Comparison of ENCODE assay signal across 26 cellular contexts in genomic region chr4:121534187-121534586, GRCh38.
DNase-seq lines count a peak whose midpoint lies in the region; ATAC-seq, FAIRE-seq and TF ChIP-seq lines count a peak whose summit lies in the region.
"Had no signal": no experiment of that assay in that cellular context is flagged by ENCODE, and none has a peak within 500 bp of the region (broad histone marks: within the 10 kb centered on the region; RNA-seq: fewer than 3 reads in every experiment).

No MANE protein-coding gene starts in this region.

- H3K27ac Mint-ChIP-seq in activated CD4-positive, alpha-beta T cell treated with anti-CD3 and anti-CD28 coated beads, Interleukin-2, amount 10 ng/mL, durations not matched to agents 24 days and 14 days = no peak overlapping the region
- H3K27ac Mint-ChIP-seq: CD14-positive monocyte; CD4-positive, alpha-beta memory T cell; CD4-positive, CD25-positive, alpha-beta regulatory T cell; CD8-positive, alpha-beta memory T cell had no signal

- TF ChIP-seq CTCF in heart left ventricle (IDR thresholded peaks at IDR 0.05) = no peak
- TF ChIP-seq CTCF in fibroblast of villous mesenchyme (IDR thresholded peaks at IDR 0.05; ENCODE audit: insufficient read depth, low read depth, low read length) = no peak
- no peak for TF ChIP-seq CTCF in body of pancreas (IDR thresholded peaks at IDR 0.05)

- peak; percentile 81 for FAIRE-seq in endometrium (lab: Jason Lieb, UNC)
- FAIRE-seq: GM12878, GM12892, GM18507 had no signal

- H3K27me3 ChIP-seq in heart left ventricle = no peaks in the 10 kb centered on the region
- no peaks in the 10 kb centered on the region for H3K27me3 ChIP-seq in body of pancreas
- H3K27me3 ChIP-seq: BE2C, BLaER1 had no signal

- DNase-seq in heart left ventricle = no peak
- DNase-seq in Right ventricle myocardium inferior (ENCODE audit: missing footprints) = no peak
- peak; percentile 5 for DNase-seq in fibroblast of villous mesenchyme (ENCODE audit: low read depth)
- DNase-seq in activated CD4-positive, alpha-beta T cell treated with anti-CD3 and anti-CD28 coated beads, Interleukin-2, amount 10 ng/mL, durations not matched to agents 24 days and 14 days = no peak
- DNase-seq in body of pancreas = no peak
- DNase-seq: 8988T; ACHN; BE2C; C1 segment of cervical spinal cord; CD4-positive, alpha-beta memory T cell; CD4-positive, CD25-positive, alpha-beta regulatory T cell; CD8-positive, alpha-beta memory T cell; COR-L47; DMS 273 treated with DMSO at 0.1 percent for 48 hours; DMS153; DMS53; DMS79; DND-41; EL; GDM1 had no signal

- no peak overlapping the region for H3K4me3 Mint-ChIP-seq in activated CD4-positive, alpha-beta T cell treated with anti-CD3 and anti-CD28 coated beads, Interleukin-2, amount 10 ng/mL, durations not matched to agents 24 days and 14 days
- H3K4me3 Mint-ChIP-seq: CD14-positive monocyte; CD4-positive, alpha-beta memory T cell; CD4-positive, CD25-positive, alpha-beta regulatory T cell; CD8-positive, alpha-beta memory T cell had no signal

- ATAC-seq in heart left ventricle (peak in 3 of 4 donors; percentile 32 to 83 (median 53)), Right ventricle myocardium inferior (no peak), body of pancreas (no peak)
- ATAC-seq: GM12878 had no signal

- H3K36me3 ChIP-seq in heart left ventricle (no peaks in the 10 kb centered on the region), body of pancreas (replicated peaks in 1 of 2; ENCODE audit: insufficient read depth in 1 of 2, low read depth in 2 of 2) (no peaks in the 10 kb centered on the region)
- H3K36me3 ChIP-seq: BE2C, BLaER1 had no signal

- peaks cover 3% of the 10 kb centered on the region for H3K4me1 Mint-ChIP-seq in activated CD4-positive, alpha-beta T cell treated with anti-CD3 and anti-CD28 coated beads, Interleukin-2, amount 10 ng/mL, durations not matched to agents 24 days and 14 days
- H3K4me1 Mint-ChIP-seq: CD14-positive monocyte; CD4-positive, CD25-positive, alpha-beta regulatory T cell; CD8-positive, alpha-beta memory T cell had no signal

- peaks cover 0 to 4% (median 0%) of the 10 kb centered on the region in 12 donors for H3K4me1 ChIP-seq in heart left ventricle
- no peaks in the 10 kb centered on the region for H3K4me1 ChIP-seq in body of pancreas
- H3K4me1 ChIP-seq: BE2C, BLaER1 had no signal

- H3K9me3 ChIP-seq in heart left ventricle (no peaks in the 10 kb centered on the region), body of pancreas (no peaks in the 10 kb centered on the region)
- H3K9me3 ChIP-seq: BE2C, BLaER1 had no signal

- 73 to 88% (median 81%) methylated on average over 2 of the region's 2 CpGs for WGBS in heart left ventricle, 4 donors
- WGBS in body of pancreas, 2 donors = 64 to 67% methylated on average over 2 of the region's 2 CpGs

- intact Hi-C loops in heart left ventricle (cut with DNase I) (no loop called here), Right ventricle myocardium inferior (cut with DNase I) (no loop called here), body of pancreas (cut with DNase I) (no loop called here)
- intact Hi-C loops in activated CD4-positive, alpha-beta T cell treated with anti-CD3 and anti-CD28 coated beads, Interleukin-2, amount 10 ng/mL, durations not matched to agents 24 days and 14 days (cut with micrococcal nuclease) = no loop called here

- H3K4me3 ChIP-seq in heart left ventricle = no peak overlapping the region
- H3K4me3 ChIP-seq in fibroblast of villous mesenchyme (ENCODE audit: low read depth, low read length) = no peak overlapping the region
- no peak overlapping the region for H3K4me3 ChIP-seq in body of pancreas
- H3K4me3 ChIP-seq: BLaER1, GM12878 had no signal

- H3K9me3 Mint-ChIP-seq in activated CD4-positive, alpha-beta T cell treated with anti-CD3 and anti-CD28 coated beads, Interleukin-2, amount 10 ng/mL, durations not matched to agents 24 days and 14 days = no peaks in the 10 kb centered on the region
- H3K9me3 Mint-ChIP-seq: CD8-positive, alpha-beta memory T cell had no signal

- no peaks in the 10 kb centered on the region for H3K36me3 Mint-ChIP-seq in activated CD4-positive, alpha-beta T cell treated with anti-CD3 and anti-CD28 coated beads, Interleukin-2, amount 10 ng/mL, durations not matched to agents 24 days and 14 days (ENCODE audit: low read depth)
- H3K36me3 Mint-ChIP-seq: CD14-positive monocyte; CD4-positive, alpha-beta memory T cell; CD4-positive, CD25-positive, alpha-beta regulatory T cell; CD8-positive, alpha-beta memory T cell had no signal

- TF ChIP-seq POLR2A in heart left ventricle (IDR thresholded peaks at IDR 0.05) (no peak), body of pancreas (IDR thresholded peaks at IDR 0.05) (no peak)

- H3K27ac ChIP-seq in heart left ventricle (peak overlapping the region in 1 of 12 donors; percentile 49), body of pancreas (no peak overlapping the region)
- H3K27ac ChIP-seq: BLaER1 had no signal

- peaks cover 14% of the 10 kb centered on the region for H3K27me3 Mint-ChIP-seq in activated CD4-positive, alpha-beta T cell treated with anti-CD3 and anti-CD28 coated beads, Interleukin-2, amount 10 ng/mL, durations not matched to agents 24 days and 14 days
- H3K27me3 Mint-ChIP-seq: CD4-positive, CD25-positive, alpha-beta regulatory T cell had no signal

Comparison
In these comparisons a context has a peak if more than half of its experiments do, and no peak if none do; other contexts are left out.
1. ATAC-seq: peak in heart left ventricle (3 of 4); none in Right ventricle myocardium inferior (single experiment) and body of pancreas (single experiment).